ENCODE assay signal across 8 cellular contexts in genomic region chr12:53499261-53500118, GRCh38. TPM values are rescaled to one million over a fixed set of nuclear protein-coding genes. Genes with fewer than 3 reads are reported as not detected.
DNase-seq lines count a peak whose midpoint lies in the region; ATAC-seq and TF ChIP-seq lines count a peak whose summit lies in the region.

Gene MAP3K12 (minus strand): TSS chr12:53499458. CDS start chr12:53487391, 12,067 bp downstream.

- H2BK15ac ChIP-seq in H9 (ENCODE audit: low read depth, low read length), result no peak within 1 kb of the TSS

- H3K4me3 ChIP-seq in SK-N-MC, result peak within 1 kb of the TSS; percentile 99
- peak within 1 kb of the TSS; percentile 95 for H3K4me3 ChIP-seq in adipocyte (ENCODE audit: low read length)
- H3K4me3 ChIP-seq in cardiac muscle cell, result peak within 1 kb of the TSS; percentile 26
- peak within 1 kb of the TSS; percentile 85 for H3K4me3 ChIP-seq in parathyroid adenoma (ENCODE audit: low read depth, low read length)
- peak within 1 kb of the TSS; percentile 77 for H3K4me3 ChIP-seq in upper lobe of right lung

- no peak within 1 kb of the TSS for H2BK5ac ChIP-seq in H9 (ENCODE audit: insufficient read length, low read length)

- H3K4me1 ChIP-seq in H9 (ENCODE audit: insufficient read depth, low read length) (peaks cover 6% of the 10 kb centered on the region; the same call in 1 of the 2 replicates), adipocyte (ENCODE audit: control insufficient read depth, insufficient read depth, low read length) (peaks cover 62% of the 10 kb centered on the region), cardiac muscle cell (ENCODE audit: low read depth) (peaks cover 32% of the 10 kb centered on the region), parathyroid adenoma (peaks cover 28% of the 10 kb centered on the region), upper lobe of right lung (peaks cover 45% of the 10 kb centered on the region)

- no CpG with 5 or more reads among the region's 52 CpGs for WGBS in H9 (ENCODE audit: extremely low coverage, insufficient read length, low lambda C conversion rate)

- H3K56ac ChIP-seq in H9 (ENCODE audit: insufficient read length, low read depth, low read length), result peak within 1 kb of the TSS; percentile 17

- H3K9me3 Mint-ChIP-seq in H9, result no peaks in the 10 kb centered on the region

- peaks cover 7% of the 10 kb centered on the region for H3K79me1 ChIP-seq in H9 (ENCODE audit: insufficient read depth, low read depth, low read length, poor library complexity, severe bottlenecking)

- H2BK120ac ChIP-seq in H9 (ENCODE audit: low read depth, low read length, poor library complexity, severe bottlenecking), result no peak within 1 kb of the TSS

- peak within 1 kb of the TSS; percentile 86 to 96 for H3K4me3 Mint-ChIP-seq in H9

- no peak within 1 kb of the TSS for H4K5ac ChIP-seq in H9 (ENCODE audit: insufficient read length, low read depth, low read length)

- H3K79me2 ChIP-seq in H9 (ENCODE audit: insufficient read depth, low read length) (no peaks in the 10 kb centered on the region; the same call in 1 of the 2 replicates), parathyroid adenoma (peaks cover 2% of the 10 kb centered on the region)

- H3K27ac Mint-ChIP-seq in H9, result peak within 1 kb of the TSS; percentile 95 to 98 (median 96)

- H3K23ac ChIP-seq in H9 (ENCODE audit: insufficient read length, low read depth, low read length), result no peak within 1 kb of the TSS

- no peak within 1 kb of the TSS for H3K4ac ChIP-seq in H9 (ENCODE audit: low read depth, low read length)

- no peaks in the 10 kb centered on the region for H3K27me3 ChIP-seq in H9 (ENCODE audit: insufficient read depth, low read length)
- no peaks in the 10 kb centered on the region for H3K27me3 ChIP-seq in adipocyte (replicated peaks; ENCODE audit: control insufficient read depth, insufficient read depth, low read length)
- H3K27me3 ChIP-seq in cardiac muscle cell, result no peaks in the 10 kb centered on the region
- H3K27me3 ChIP-seq in parathyroid adenoma (ENCODE audit: control insufficient read depth, insufficient read depth, low read length), result no peaks in the 10 kb centered on the region
- no peaks in the 10 kb centered on the region for H3K27me3 ChIP-seq in upper lobe of right lung

- H3K4me2 ChIP-seq in H9 (ENCODE audit: insufficient read depth, insufficient read length, low read length) (peak within 1 kb of the TSS; percentile 83), parathyroid adenoma (ENCODE audit: low read length) (peak within 1 kb of the TSS; percentile 90)

- H4K91ac ChIP-seq in H9 (ENCODE audit: insufficient read length, low read depth, low read length), result no peak within 1 kb of the TSS

- no peaks in the 10 kb centered on the region for H3K27me3 Mint-ChIP-seq in H9 (ENCODE audit: low read depth)

- no peak within 1 kb of the TSS for H2BK12ac ChIP-seq in H9 (ENCODE audit: insufficient read length, low read depth, low read length)

- no peak within 1 kb of the TSS for H3T11ph ChIP-seq in H9 (ENCODE audit: low read length)

- peaks cover 6 to 23% (median 7%) of the 10 kb centered on the region in 3 experiments; a peak in 6 of 7 replicates for H3K36me3 Mint-ChIP-seq in H9 (ENCODE audit: insufficient read depth in 1 of 3, low read depth in 3 of 3)

- H3K36me3 ChIP-seq in SK-N-MC (ENCODE audit: insufficient read depth, low read length) (peaks cover 17% of the 10 kb centered on the region), adipocyte (ENCODE audit: control insufficient read depth, insufficient read depth, low read length, severe bottlenecking) (peaks cover 7% of the 10 kb centered on the region), cardiac muscle cell (no peaks in the 10 kb centered on the region), parathyroid adenoma (ENCODE audit: control insufficient read depth, insufficient read depth, low read length) (no peaks in the 10 kb centered on the region), upper lobe of right lung (peaks cover under 1% of the 10 kb centered on the region)

- intact Hi-C loops in upper lobe of right lung (cut with DNase I), result loop anchor here (10.0 kb wide), 1 partner anchor 145 kb away; no protein-coding TSS in a partner anchor

- DNase-seq in AG08396 (ENCODE audit: low spot score) (peak; percentile 57), H9 (peak; percentile 84), SK-N-MC (ENCODE audit: low read depth, low spot score) (no peak), adipocyte (ENCODE audit: low read depth) (peak; percentile 91), cardiac muscle cell (ENCODE audit: low read depth in 1 of 2, low spot score in 1 of 2) (peak; percentile 72 to 80), upper lobe of right lung (peak; percentile 83)

- H3K18ac ChIP-seq in H9 (ENCODE audit: insufficient read length, low read depth, low read length), result peak within 1 kb of the TSS; percentile 44

- H3K9me3 ChIP-seq in H9 (ENCODE audit: control insufficient read depth, low read depth, low read length) (no peaks in the 10 kb centered on the region), SK-N-MC (ENCODE audit: low read depth, low read length) (no peaks in the 10 kb centered on the region), adipocyte (ENCODE audit: control insufficient read depth, low read length) (no peaks in the 10 kb centered on the region), cardiac muscle cell (ENCODE audit: low read depth) (no peaks in the 10 kb centered on the region), parathyroid adenoma (ENCODE audit: control insufficient read depth, low read length) (no peaks in the 10 kb centered on the region), upper lobe of right lung (no peaks in the 10 kb centered on the region)

- ATAC-seq in upper lobe of right lung (peak; percentile 2), HG03196 (IDR thresholded peaks at IDR 0.05; ENCODE audit: unreplicated experiment) (no peak)

- no peak within 1 kb of the TSS for H2BK20ac ChIP-seq in H9 (ENCODE audit: low read depth, low read length, poor library complexity, severe bottlenecking)

- peaks cover 20% of the 10 kb centered on the region for H3K23me2 ChIP-seq in H9 (ENCODE audit: insufficient read length, low read depth, low read length, poor library complexity, severe bottlenecking)

- TF ChIP-seq CTCF in H9 (conservative IDR thresholded peaks at IDR 0.05) (no peak), cardiac muscle cell (IDR thresholded peaks at IDR 0.05; ENCODE audit: low read depth, low read length) (no peak), parathyroid adenoma (IDR thresholded peaks at IDR 0.05) (no peak), upper lobe of right lung (IDR thresholded peaks at IDR 0.05) (no peak)

- H3K4me1 Mint-ChIP-seq in H9, result peaks cover 44 to 48% of the 10 kb centered on the region in 2 experiments

- no peak within 1 kb of the TSS for H2AK5ac ChIP-seq in H9 (ENCODE audit: insufficient read length, low read length)

- H4K20me1 ChIP-seq in H9 (ENCODE audit: control insufficient read depth, insufficient read depth, insufficient read length), result no peaks in the 10 kb centered on the region

- no peak within 1 kb of the TSS for H4K8ac ChIP-seq in H9 (replicated peaks; ENCODE audit: insufficient read length, low read depth, low read length)

- H3K9ac ChIP-seq in H9 (ENCODE audit: extremely low read depth, insufficient read length, low read length) (peak within 1 kb of the TSS; percentile 69), SK-N-MC (ENCODE audit: insufficient read length) (peak within 1 kb of the TSS; percentile 72), adipocyte (ENCODE audit: low read length) (peak within 1 kb of the TSS; percentile 99), parathyroid adenoma (peak within 1 kb of the TSS; percentile 91)

- no peak within 1 kb of the TSS; the same call in 1 of the 2 replicates for H3K14ac ChIP-seq in H9 (ENCODE audit: insufficient read depth, low read length)

- H2AFZ ChIP-seq in H9 (ENCODE audit: low read length) (no peak within 1 kb of the TSS), parathyroid adenoma (peak within 1 kb of the TSS; percentile 90)

- peak within 1 kb of the TSS; percentile 49 for H3K27ac ChIP-seq in H9 (ENCODE audit: insufficient read length, low read depth, low read length)
- H3K27ac ChIP-seq in SK-N-MC, result peak within 1 kb of the TSS; percentile 91
- H3K27ac ChIP-seq in cardiac muscle cell, result peak within 1 kb of the TSS; percentile 97
- H3K27ac ChIP-seq in parathyroid adenoma, result peak within 1 kb of the TSS; percentile 99
- peak within 1 kb of the TSS; percentile 97 for H3K27ac ChIP-seq in upper lobe of right lung

RNA-seq across cellular contexts. Expression of gene MAP3K12, which starts in this region (rescaled TPM):
- total RNA-seq in H9 (2021) (22.3 and 26.6 TPM in 2 replicates), cardiac muscle cell (18.5 and 26.1 TPM in 2 replicates), upper lobe of right lung (22.3 TPM)
- polyA plus RNA-seq in cardiac muscle cell, result 15.1 and 17.6 TPM in 2 replicates

Comparison
In these comparisons a context has a peak if more than half of its experiments do, and no peak if none do; other contexts are left out.
1. H3K27ac ChIP-seq: peak in every context shown above with its lines; median percentile 99 in parathyroid adenoma; 97 in cardiac muscle cell; 97 in upper lobe of right lung; 91 in SK-N-MC; 49 in H9.
2. H3K4me3 ChIP-seq: peak in every context shown above with its lines; median percentile 99 in SK-N-MC; 95 in adipocyte; 85 in parathyroid adenoma; 77 in upper lobe of right lung; 26 in cardiac muscle cell.